Comparison of ENCODE assay signal across 10 cellular contexts in genomic region chr4:173777421-173777820, GRCh38.
"Had no signal": no experiment of that assay in that cellular context is flagged by ENCODE, and none has a peak within 500 bp of the region (broad histone marks: within the 10 kb centered on the region; RNA-seq: fewer than 3 reads in every experiment).

No MANE protein-coding gene starts in this region.

- DNase-seq: GM23248, H7, HFFc6, IMR-90, KG1 had no signal

- H3K4me3 ChIP-seq: GM23248, HAP-1, K562 had no signal

- H2AFZ ChIP-seq: GM23248 had no signal

- H3K4me3 Mint-ChIP-seq: HFFc6 had no signal

- FAIRE-seq: HTR-8/SVneo, K562 had no signal

- ATAC-seq: HCT116, K562 had no signal

- H3K36me3 ChIP-seq: HAP-1 had no signal

- H3K9me3 ChIP-seq: HAP-1 had no signal

- H3K27ac ChIP-seq: GM23248, HL-60 had no signal

- H3K9ac ChIP-seq: GM23248 had no signal

- H3K4me1 ChIP-seq: HAP-1 had no signal

- H3K27ac Mint-ChIP-seq: HFFc6 had no signal
